ENCODE assay signal across 23 cellular contexts in genomic region chr2:235053649-235054048, GRCh38.
"Had no signal": no experiment of that assay in that cellular context is flagged by ENCODE, and none has a peak within 500 bp of the region (broad histone marks: within the 10 kb centered on the region; RNA-seq: fewer than 3 reads in every experiment).

No MANE protein-coding gene starts in this region.

- H3K4me3 Mint-ChIP-seq: activated CD4-positive, alpha-beta T cell treated with anti-CD3 and anti-CD28 coated beads, Interleukin-2, amount 10 ng/mL, durations not matched to agents 7 days and 5 days; activated CD8-positive, alpha-beta T cell treated with anti-CD3 and anti-CD28 coated beads for 36 hours; activated T-helper 1 cell treated with anti-CD3 and anti-CD28 coated beads, Interleukin-12 subunit alpha, Interleukin-12 subunit beta, Interleukin-2, Interleukin-4 antibody, amounts not matched to agents 30 ng/mL and 10 ng/mL and 1 ng/mL, durations not matched to agents 14 hours and 24 hours and 36 hours; stimulated activated naive B cell treated with anti-CD40 and anti-IgM and Interleukin-4, amounts not matched to agents 10 μg/mL and 1 μg/mL and 100 μg/mL, for 72 hours; type B pancreatic cell had no signal

- H3K27ac Mint-ChIP-seq: activated CD4-positive, alpha-beta T cell treated with anti-CD3 and anti-CD28 coated beads, Interleukin-2, amount 10 ng/mL, durations not matched to agents 7 days and 5 days; activated CD8-positive, alpha-beta T cell treated with anti-CD3 and anti-CD28 coated beads for 36 hours; activated naive CD4-positive, alpha-beta T cell treated with anti-CD3 and anti-CD28 coated beads, Interleukin-2, amount 50 U/mL, for 72 hours; activated T-helper 1 cell treated with anti-CD3 and anti-CD28 coated beads, Interleukin-12 subunit alpha, Interleukin-12 subunit beta, Interleukin-2, Interleukin-4 antibody, amounts not matched to agents 30 ng/mL and 10 ng/mL and 1 ng/mL, durations not matched to agents 14 hours and 24 hours and 36 hours; stimulated activated naive B cell treated with anti-CD40 and anti-IgM and Interleukin-4, amounts not matched to agents 10 μg/mL and 1 μg/mL and 100 μg/mL, for 72 hours; type B pancreatic cell had no signal

- H3K36me3 Mint-ChIP-seq: activated naive CD4-positive, alpha-beta T cell treated with anti-CD3 and anti-CD28 coated beads, Interleukin-2, amount 50 U/mL, for 72 hours had no signal

- H3K27me3 Mint-ChIP-seq: type B pancreatic cell had no signal

- DNase-seq: activated CD4-positive, alpha-beta T cell treated with anti-CD3 and anti-CD28 coated beads, Interleukin-2, amount 10 ng/mL, durations not matched to agents 7 days and 5 days; activated CD8-positive, alpha-beta T cell treated with anti-CD3 and anti-CD28 coated beads for 36 hours; dermis blood vessel endothelial cell; effector memory CD4-positive, alpha-beta T cell; esophagus squamous epithelium; heart left ventricle; islet precursor cell; mesenchymal stem cell; sigmoid colon; stimulated activated CD4-positive, alpha-beta T cell treated with anti-CD3 and anti-CD28 coated beads, Interleukin-2, amount 100 ng/mL, for 48 hours; stimulated activated CD8-positive, alpha-beta memory T cell treated with anti-CD3 and anti-CD28 coated beads, Interleukin-4, amount 100 ng/mL, for 48 hours; stimulated activated naive B cell treated with anti-CD40 and anti-IgM and Interleukin-4, amounts not matched to agents 10 μg/mL and 1 μg/mL and 100 μg/mL, for 72 hours; testis had no signal

- H3K27ac ChIP-seq: adrenal gland, ascending aorta, esophagus squamous epithelium, testis, vagina, VCaP had no signal

- H3K27me3 ChIP-seq: adrenal gland, ascending aorta, esophagus squamous epithelium, gastroesophageal sphincter, heart left ventricle, sigmoid colon, testis, vagina had no signal

- H3K4me2 ChIP-seq: smooth muscle cell had no signal

- H3K4me3 ChIP-seq: adrenal gland, ascending aorta, esophagus squamous epithelium, gastroesophageal sphincter, heart left ventricle, mucosa of descending colon, sigmoid colon, smooth muscle cell, testis, vagina had no signal

- H3K4me1 Mint-ChIP-seq: activated CD4-positive, alpha-beta T cell treated with anti-CD3 and anti-CD28 coated beads, Interleukin-2, amount 10 ng/mL, durations not matched to agents 7 days and 5 days had no signal

- H3K9me3 ChIP-seq: adrenal gland, ascending aorta, esophagus squamous epithelium, gastroesophageal sphincter, heart left ventricle, mucosa of descending colon, sigmoid colon, testis, vagina had no signal

- H3K9me3 Mint-ChIP-seq: activated CD4-positive, alpha-beta T cell treated with anti-CD3 and anti-CD28 coated beads, Interleukin-2, amount 10 ng/mL, durations not matched to agents 7 days and 5 days; activated CD8-positive, alpha-beta T cell treated with anti-CD3 and anti-CD28 coated beads for 36 hours; activated naive CD4-positive, alpha-beta T cell treated with anti-CD3 and anti-CD28 coated beads, Interleukin-2, amount 50 U/mL, for 72 hours; activated T-helper 1 cell treated with anti-CD3 and anti-CD28 coated beads, Interleukin-12 subunit alpha, Interleukin-12 subunit beta, Interleukin-2, Interleukin-4 antibody, amounts not matched to agents 30 ng/mL and 10 ng/mL and 1 ng/mL, durations not matched to agents 14 hours and 24 hours and 36 hours; stimulated activated naive B cell treated with anti-CD40 and anti-IgM and Interleukin-4, amounts not matched to agents 10 μg/mL and 1 μg/mL and 100 μg/mL, for 72 hours; type B pancreatic cell had no signal
